1 cellular context compared by ENCODE assay signal in the genomic region with DNA sequence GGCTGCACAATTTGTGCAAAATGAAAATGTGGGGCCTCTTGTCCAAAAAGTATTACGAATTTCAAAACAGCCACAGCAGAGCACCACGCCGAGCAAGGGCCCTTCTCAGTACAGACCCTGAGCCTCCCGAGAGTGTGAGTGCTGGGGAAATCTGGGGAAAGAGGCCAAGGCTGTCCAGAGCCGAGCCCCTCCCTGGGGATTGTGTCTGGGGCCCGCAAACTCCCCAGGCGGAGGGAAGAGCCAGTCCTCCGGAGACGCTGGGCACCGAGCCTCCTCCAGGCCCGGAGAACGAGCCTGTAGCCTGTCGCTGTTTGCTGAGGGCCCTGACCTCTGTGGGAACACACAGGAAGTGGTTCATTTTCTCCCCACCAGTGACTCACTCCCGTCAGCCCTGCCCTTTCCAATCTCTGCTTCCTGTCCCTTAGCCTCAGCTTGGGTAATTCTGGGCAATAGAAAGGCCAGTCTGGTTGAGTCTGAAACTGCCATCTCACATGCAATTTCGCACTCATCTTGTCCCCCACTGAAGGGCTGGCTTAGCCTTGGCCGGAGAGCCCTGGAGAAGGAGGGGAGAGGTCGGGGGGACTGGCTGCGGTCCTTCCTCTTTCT.
TF ChIP-seq lines count a peak whose summit lies in the region.

No MANE protein-coding gene starts in this region.

TF ChIP-seq in GM12878, 131 proteins besides CTCF, POLR2A, EP300 and RAD21 (continued from another document):
- TF ChIP-seq PAX8 (IDR thresholded peaks at IDR 0.05) (no peak), POLR2AphosphoS2 (IDR thresholded peaks at IDR 0.05; ENCODE audit: low read depth, low read length) (no peak), MTA3 (IDR thresholded peaks at IDR 0.05; ENCODE audit: borderline replicate concordance, low read length) (no peak), SUPT20H (IDR thresholded peaks at IDR 0.05; ENCODE audit: borderline replicate concordance, control insufficient read depth, low read depth, low read length) (no peak), MEF2B (IDR thresholded peaks at IDR 0.05; ENCODE audit: partially characterized antibody, poor library complexity, severe bottlenecking) (peak; percentile 69), ZNF217 (IDR thresholded peaks at IDR 0.05) (0 out of 2 replicates have a peak, but pooled peaks have one; percentile 36), SUZ12 (IDR thresholded peaks at IDR 0.05; ENCODE audit: unreplicated experiment) (no peak), MXI1 (IDR thresholded peaks at IDR 0.05; ENCODE audit: low read depth, low read length) (no peak), JUNB (IDR thresholded peaks at IDR 0.05) (0 out of 2 replicates have a peak, but pooled peaks have one; percentile 41), SREBF2 (IDR thresholded peaks at IDR 0.05; ENCODE audit: low read length) (no peak), TCF7 (IDR thresholded peaks at IDR 0.05; ENCODE audit: borderline replicate concordance) (no peak), JUND (IDR thresholded peaks at IDR 0.05; ENCODE audit: low read depth, low read length) (peak; percentile 35; the same call in 1 of the 2 replicates), YY1 (IDR thresholded peaks at IDR 0.05; ENCODE audit: low read depth, low read length) (peak; percentile 43; the same call in 1 of the 2 replicates), FOXM1 (IDR thresholded peaks at IDR 0.05; ENCODE audit: low read depth, low read length) (no peak), HDAC2 (IDR thresholded peaks at IDR 0.05) (no peak), IKZF1 (conservative IDR thresholded peaks at IDR 0.05) (peak; percentile 94), BHLHE40 (IDR thresholded peaks at IDR 0.05; ENCODE audit: borderline replicate concordance in 1 of 2, low read depth in 2 of 2, low read length in 1 of 2) (peak in 1 of 2 experiments; percentile 76; a peak in 2 of 4 replicates)
- TF ChIP-seq, protein P1, sequence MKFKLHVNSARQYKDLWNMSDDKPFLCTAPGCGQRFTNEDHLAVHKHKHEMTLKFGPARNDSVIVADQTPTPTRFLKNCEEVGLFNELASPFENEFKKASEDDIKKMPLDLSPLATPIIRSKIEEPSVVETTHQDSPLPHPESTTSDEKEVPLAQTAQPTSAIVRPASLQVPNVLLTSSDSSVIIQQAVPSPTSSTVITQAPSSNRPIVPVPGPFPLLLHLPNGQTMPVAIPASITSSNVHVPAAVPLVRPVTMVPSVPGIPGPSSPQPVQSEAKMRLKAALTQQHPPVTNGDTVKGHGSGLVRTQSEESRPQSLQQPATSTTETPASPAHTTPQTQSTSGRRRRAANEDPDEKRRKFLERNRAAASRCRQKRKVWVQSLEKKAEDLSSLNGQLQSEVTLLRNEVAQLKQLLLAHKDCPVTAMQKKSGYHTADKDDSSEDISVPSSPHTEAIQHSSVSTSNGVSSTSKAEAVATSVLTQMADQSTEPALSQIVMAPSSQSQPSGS (IDR thresholded peaks at IDR 0.05; ENCODE audit: low read length) = no peak; the same call in 1 of the 2 replicates
- TF ChIP-seq, protein P2, sequence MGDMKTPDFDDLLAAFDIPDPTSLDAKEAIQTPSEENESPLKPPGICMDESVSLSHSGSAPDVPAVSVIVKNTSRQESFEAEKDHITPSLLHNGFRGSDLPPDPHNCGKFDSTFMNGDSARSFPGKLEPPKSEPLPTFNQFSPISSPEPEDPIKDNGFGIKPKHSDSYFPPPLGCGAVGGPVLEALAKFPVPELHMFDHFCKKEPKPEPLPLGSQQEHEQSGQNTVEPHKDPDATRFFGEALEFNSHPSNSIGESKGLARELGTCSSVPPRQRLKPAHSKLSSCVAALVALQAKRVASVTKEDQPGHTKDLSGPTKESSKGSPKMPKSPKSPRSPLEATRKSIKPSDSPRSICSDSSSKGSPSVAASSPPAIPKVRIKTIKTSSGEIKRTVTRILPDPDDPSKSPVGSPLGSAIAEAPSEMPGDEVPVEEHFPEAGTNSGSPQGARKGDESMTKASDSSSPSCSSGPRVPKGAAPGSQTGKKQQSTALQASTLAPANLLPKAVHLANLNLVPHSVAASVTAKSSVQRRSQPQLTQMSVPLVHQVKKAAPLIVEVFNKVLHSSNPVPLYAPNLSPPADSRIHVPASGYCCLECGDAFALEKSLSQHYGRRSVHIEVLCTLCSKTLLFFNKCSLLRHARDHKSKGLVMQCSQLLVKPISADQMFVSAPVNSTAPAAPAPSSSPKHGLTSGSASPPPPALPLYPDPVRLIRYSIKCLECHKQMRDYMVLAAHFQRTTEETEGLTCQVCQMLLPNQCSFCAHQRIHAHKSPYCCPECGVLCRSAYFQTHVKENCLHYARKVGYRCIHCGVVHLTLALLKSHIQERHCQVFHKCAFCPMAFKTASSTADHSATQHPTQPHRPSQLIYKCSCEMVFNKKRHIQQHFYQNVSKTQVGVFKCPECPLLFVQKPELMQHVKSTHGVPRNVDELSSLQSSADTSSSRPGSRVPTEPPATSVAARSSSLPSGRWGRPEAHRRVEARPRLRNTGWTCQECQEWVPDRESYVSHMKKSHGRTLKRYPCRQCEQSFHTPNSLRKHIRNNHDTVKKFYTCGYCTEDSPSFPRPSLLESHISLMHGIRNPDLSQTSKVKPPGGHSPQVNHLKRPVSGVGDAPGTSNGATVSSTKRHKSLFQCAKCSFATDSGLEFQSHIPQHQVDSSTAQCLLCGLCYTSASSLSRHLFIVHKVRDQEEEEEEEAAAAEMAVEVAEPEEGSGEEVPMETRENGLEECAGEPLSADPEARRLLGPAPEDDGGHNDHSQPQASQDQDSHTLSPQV (IDR thresholded peaks at IDR 0.05) = peak; percentile 55; the same call in 1 of the 2 replicates
- TF ChIP-seq, protein P3, sequence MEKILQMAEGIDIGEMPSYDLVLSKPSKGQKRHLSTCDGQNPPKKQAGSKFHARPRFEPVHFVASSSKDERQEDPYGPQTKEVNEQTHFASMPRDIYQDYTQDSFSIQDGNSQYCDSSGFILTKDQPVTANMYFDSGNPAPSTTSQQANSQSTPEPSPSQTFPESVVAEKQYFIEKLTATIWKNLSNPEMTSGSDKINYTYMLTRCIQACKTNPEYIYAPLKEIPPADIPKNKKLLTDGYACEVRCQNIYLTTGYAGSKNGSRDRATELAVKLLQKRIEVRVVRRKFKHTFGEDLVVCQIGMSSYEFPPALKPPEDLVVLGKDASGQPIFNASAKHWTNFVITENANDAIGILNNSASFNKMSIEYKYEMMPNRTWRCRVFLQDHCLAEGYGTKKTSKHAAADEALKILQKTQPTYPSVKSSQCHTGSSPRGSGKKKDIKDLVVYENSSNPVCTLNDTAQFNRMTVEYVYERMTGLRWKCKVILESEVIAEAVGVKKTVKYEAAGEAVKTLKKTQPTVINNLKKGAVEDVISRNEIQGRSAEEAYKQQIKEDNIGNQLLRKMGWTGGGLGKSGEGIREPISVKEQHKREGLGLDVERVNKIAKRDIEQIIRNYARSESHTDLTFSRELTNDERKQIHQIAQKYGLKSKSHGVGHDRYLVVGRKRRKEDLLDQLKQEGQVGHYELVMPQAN (conservative IDR thresholded peaks at IDR 0.05) = 0 out of 2 replicates have a peak, but pooled peaks have one; percentile 23
